8 cellular contexts compared by ENCODE assay signal in genomic region chr16:56081371-56081770, GRCh38.
"Had no signal": no experiment of that assay in that cellular context is flagged by ENCODE, and none has a peak within 500 bp of the region (broad histone marks: within the 10 kb centered on the region; RNA-seq: fewer than 3 reads in every experiment).

No MANE protein-coding gene starts in this region.

- H3K36me3 ChIP-seq: HAP-1 had no signal

- H3K4me3 ChIP-seq: GM23338, HAP-1 had no signal

- H3K4me1 ChIP-seq: HAP-1 had no signal

- H3K27ac ChIP-seq: HL-60 had no signal

- H2AFZ ChIP-seq: GM23338 had no signal

- DNase-seq: H7, HFFc6, KBM-7 had no signal

- H3K4me2 ChIP-seq: GM23338 had no signal

- ATAC-seq: GM23338, HCT116, HepG2 had no signal

- H3K9me3 ChIP-seq: HAP-1 had no signal
